In the genomic region with DNA sequence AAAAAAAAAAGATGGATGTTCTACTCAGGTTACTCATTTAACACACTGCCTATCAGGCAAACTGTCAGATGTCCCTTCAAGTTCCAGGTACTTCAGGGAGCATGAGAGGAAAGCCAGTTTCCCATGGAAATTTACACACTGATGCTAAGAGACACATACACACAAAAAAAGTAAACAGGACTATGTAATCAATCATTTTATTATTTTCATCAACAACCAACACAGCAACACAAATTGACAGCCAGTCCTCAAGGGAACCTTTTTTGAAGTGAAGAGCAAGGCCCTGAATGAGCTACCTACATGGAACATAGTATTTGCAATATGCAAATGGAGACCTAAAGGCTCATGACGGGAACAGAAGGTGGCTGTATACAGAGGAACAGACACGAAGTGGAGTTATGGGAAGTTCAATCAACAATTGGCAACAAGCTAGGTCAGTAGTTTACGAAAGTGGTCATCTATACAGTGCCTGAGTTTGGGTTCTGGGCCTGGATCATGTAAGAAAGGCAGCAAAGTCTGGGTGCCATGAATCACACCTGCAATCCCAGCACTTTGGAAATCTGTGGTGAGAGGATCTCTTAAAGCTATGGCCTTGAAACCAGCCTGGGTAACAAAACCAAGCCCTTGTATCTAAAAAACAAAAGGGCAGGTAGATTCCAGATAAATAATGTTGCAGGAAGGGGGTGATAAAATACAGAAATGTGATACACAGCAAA, we compare ENCODE assay signal across 12 cellular contexts. TPM values are rescaled to one million over a fixed set of nuclear protein-coding genes. Genes with fewer than 3 reads are reported as not detected.
DNase-seq lines count a peak whose midpoint lies in the region; ATAC-seq and TF ChIP-seq lines count a peak whose summit lies in the region.
"Had no signal": no experiment of that assay in that cellular context is flagged by ENCODE, and none has a peak within 500 bp of the region (broad histone marks: within the 10 kb centered on the region; RNA-seq: fewer than 3 reads in every experiment).

No MANE protein-coding gene starts in this region.

- no peak for DNase-seq in activated T-cell treated with anti-CD3 and anti-CD28 coated beads, Interleukin-2, amount 50 U/mL, for 4 hours
- DNase-seq in activated T-cell treated with anti-CD3 and anti-CD28 coated beads for 4 hours (no peak), Karpas-422 (peak; percentile 69), progenitor cell of endocrine pancreas (ENCODE audit: low spot score, unreplicated experiment) (no peak), NCI-H748 treated with DMSO at 0.1 percent for 48 hours (lab: John Stamatoyannopoulos, UW) (no peak), head of caudate nucleus (no peak), GM13976 (ENCODE audit: low spot score) (no peak)
- DNase-seq in activated naive CD8-positive, alpha-beta T cell treated with anti-CD3 and anti-CD28 coated beads for 36 hours, result no peak
- DNase-seq: NCI-H1092 treated with DMSO at 0.1 percent for 48 hours, Right ventricle myocardium superior, small intestine had no signal

- peaks cover 38% of the 10 kb centered on the region for H3K36me3 ChIP-seq in Karpas-422 (ENCODE audit: insufficient read depth, low read length)

- TF ChIP-seq CTCF in progenitor cell of endocrine pancreas (IDR thresholded peaks at IDR 0.05; ENCODE audit: unreplicated experiment) (no peak), GM13976 (IDR thresholded peaks at IDR 0.05; ENCODE audit: borderline replicate concordance, control extremely low read depth, extremely low read depth, insufficient read depth, missing control alignments) (no peak)

- H3K9me3 ChIP-seq in Karpas-422 (ENCODE audit: low read length), result no peaks in the 10 kb centered on the region

- in situ Hi-C loops in GM13976 (cut with MboI; ENCODE audit: low sequenced_read_pairs, unreplicated experiment), result loop anchor here (25.0 kb wide), 1 partner anchor 465 kb away; no protein-coding TSS in a partner anchor

- H3K27me3 Mint-ChIP-seq in activated T-cell treated with anti-CD3 and anti-CD28 coated beads, Interleukin-2, amount 50 U/mL, for 4 hours (ENCODE audit: low read depth), result no peaks in the 10 kb centered on the region
- H3K27me3 Mint-ChIP-seq in activated naive CD8-positive, alpha-beta T cell treated with anti-CD3 and anti-CD28 coated beads for 36 hours, result peaks cover 36% of the 10 kb centered on the region
- no peaks in the 10 kb centered on the region for H3K27me3 Mint-ChIP-seq in progenitor cell of endocrine pancreas

- H3K4me1 ChIP-seq in Karpas-422 (ENCODE audit: low read length), result peaks cover 36% of the 10 kb centered on the region

- H4K20me1 ChIP-seq in Karpas-422 (ENCODE audit: insufficient read depth, low read depth, low read length), result peaks cover 30% of the 10 kb centered on the region

- intact Hi-C loops in head of caudate nucleus (cut with DNase I), result no loop called here

- H3K4me3 ChIP-seq in Karpas-422 (ENCODE audit: low read length), result no peak overlapping the region

- no peak overlapping the region for H3K4me2 ChIP-seq in Karpas-422 (ENCODE audit: low read depth, low read length, poor library complexity, severe bottlenecking)

- ATAC-seq in activated T-cell treated with anti-CD3 and anti-CD28 coated beads, Interleukin-2, amount 50 U/mL, for 4 hours, result no peak

- no peaks in the 10 kb centered on the region for H3K9me3 Mint-ChIP-seq in activated T-cell treated with anti-CD3 and anti-CD28 coated beads, Interleukin-2, amount 50 U/mL, for 4 hours
- no peaks in the 10 kb centered on the region for H3K9me3 Mint-ChIP-seq in activated naive CD8-positive, alpha-beta T cell treated with anti-CD3 and anti-CD28 coated beads for 36 hours
- peaks cover 3% of the 10 kb centered on the region for H3K9me3 Mint-ChIP-seq in progenitor cell of endocrine pancreas (ENCODE audit: low read depth)

- H3K27me3 ChIP-seq in Karpas-422 (ENCODE audit: low read length), result no peaks in the 10 kb centered on the region

- H3K27ac Mint-ChIP-seq in activated naive CD8-positive, alpha-beta T cell treated with anti-CD3 and anti-CD28 coated beads for 36 hours, result peak overlapping the region; percentile 99
- peak overlapping the region; percentile 71 for H3K27ac Mint-ChIP-seq in progenitor cell of endocrine pancreas

- H2AFZ ChIP-seq in Karpas-422 (ENCODE audit: low read length), result no peak overlapping the region

- H3K9ac ChIP-seq in Karpas-422 (ENCODE audit: low read length), result no peak overlapping the region

- peaks cover 38% of the 10 kb centered on the region for H3K4me1 Mint-ChIP-seq in activated T-cell treated with anti-CD3 and anti-CD28 coated beads, Interleukin-2, amount 50 U/mL, for 4 hours (ENCODE audit: low read depth)
- H3K4me1 Mint-ChIP-seq in activated naive CD8-positive, alpha-beta T cell treated with anti-CD3 and anti-CD28 coated beads for 36 hours, result peaks cover 49% of the 10 kb centered on the region
- H3K4me1 Mint-ChIP-seq in progenitor cell of endocrine pancreas (ENCODE audit: low read depth), result peaks cover 27% of the 10 kb centered on the region

- H3K9me2 ChIP-seq in Karpas-422 (replicated peaks; ENCODE audit: insufficient read depth, low read length), result no peaks in the 10 kb centered on the region

- H3K4me3 Mint-ChIP-seq in activated T-cell treated with anti-CD3 and anti-CD28 coated beads, Interleukin-2, amount 50 U/mL, for 4 hours, result peak overlapping the region; percentile 97
- peak overlapping the region; percentile 98 for H3K4me3 Mint-ChIP-seq in activated naive CD8-positive, alpha-beta T cell treated with anti-CD3 and anti-CD28 coated beads for 36 hours
- peak overlapping the region; percentile 7 for H3K4me3 Mint-ChIP-seq in progenitor cell of endocrine pancreas (ENCODE audit: low read depth)

- peaks cover 40% of the 10 kb centered on the region for H3K36me3 Mint-ChIP-seq in activated T-cell treated with anti-CD3 and anti-CD28 coated beads, Interleukin-2, amount 50 U/mL, for 4 hours (ENCODE audit: insufficient read depth)
- peaks cover 61% of the 10 kb centered on the region for H3K36me3 Mint-ChIP-seq in activated naive CD8-positive, alpha-beta T cell treated with anti-CD3 and anti-CD28 coated beads for 36 hours
- peaks cover 28% of the 10 kb centered on the region for H3K36me3 Mint-ChIP-seq in progenitor cell of endocrine pancreas (ENCODE audit: insufficient read depth)

- peaks cover 32% of the 10 kb centered on the region for H3K79me2 ChIP-seq in Karpas-422 (ENCODE audit: low read length)

- H3K27ac ChIP-seq in Karpas-422 (ENCODE audit: low read length), result no peak overlapping the region

RNA-seq across cellular contexts. Expression of a gene that starts 12.6 kb away (rescaled TPM):
- 100 to 1,000 TPM; 228 to 254 (median 235) TPM for total RNA-seq in activated T-cell treated with anti-CD3 and anti-CD28 coated beads, Interleukin-2, amount 50 U/mL, for 4 hours
- 44.0 and 123 TPM in 2 replicates for total RNA-seq in Karpas-422 (2014; rRNA removed; shearing (Covaris generic); ENCODE audit: low replicate concordance)
- total RNA-seq in activated naive CD8-positive, alpha-beta T cell treated with anti-CD3 and anti-CD28 coated beads for 36 hours, result 100 to 1,000 TPM; 139 to 141 TPM
- total RNA-seq in progenitor cell of endocrine pancreas, result 55.8 and 60.3 TPM in 2 replicates

RNA-seq across cellular contexts. Expression of a gene that starts 19.3 kb away (rescaled TPM):
- total RNA-seq in activated T-cell treated with anti-CD3 and anti-CD28 coated beads, Interleukin-2, amount 50 U/mL, for 4 hours, result under 1 TPM; 0.63 to 0.92 (median 0.89) TPM
- 2.7 TPM in 1 of 2 replicates, not detected in the other for total RNA-seq in Karpas-422 (2014; rRNA removed; shearing (Covaris generic); ENCODE audit: low replicate concordance)
- not detected for total RNA-seq in activated naive CD8-positive, alpha-beta T cell treated with anti-CD3 and anti-CD28 coated beads for 36 hours
- not detected in 2 replicates for total RNA-seq in progenitor cell of endocrine pancreas
- total RNA-seq: liver, Right ventricle myocardium superior had no signal

RNA-seq across cellular contexts. Expression of a gene that starts 20.1 kb away (rescaled TPM):
- 10 to 100 TPM; 22.3 to 31.6 (median 28.4) TPM for total RNA-seq in activated T-cell treated with anti-CD3 and anti-CD28 coated beads, Interleukin-2, amount 50 U/mL, for 4 hours
- 30.0 and 39.9 TPM in 2 replicates for total RNA-seq in Karpas-422 (2014; rRNA removed; shearing (Covaris generic); ENCODE audit: low replicate concordance)
- total RNA-seq in activated naive CD8-positive, alpha-beta T cell treated with anti-CD3 and anti-CD28 coated beads for 36 hours, result 10 to 100 TPM; 19.5 to 20.4 TPM
- 39.3 and 45.3 TPM in 2 replicates for total RNA-seq in progenitor cell of endocrine pancreas

RNA-seq across cellular contexts. Expression of a gene that starts 28.7 kb away (rescaled TPM):
- 100 to 1,000 TPM; 580 to 683 (median 586) TPM for total RNA-seq in activated T-cell treated with anti-CD3 and anti-CD28 coated beads, Interleukin-2, amount 50 U/mL, for 4 hours
- total RNA-seq in Karpas-422 (2014; rRNA removed; shearing (Covaris generic); ENCODE audit: low replicate concordance), result 167 and 208 TPM in 2 replicates
- total RNA-seq in activated naive CD8-positive, alpha-beta T cell treated with anti-CD3 and anti-CD28 coated beads for 36 hours, result 100 to 1,000 TPM; 408 to 428 TPM
- 140 and 180 TPM in 2 replicates for total RNA-seq in progenitor cell of endocrine pancreas

RNA-seq across cellular contexts. Expression of a gene that starts 46.7 kb away (rescaled TPM):
- total RNA-seq in activated T-cell treated with anti-CD3 and anti-CD28 coated beads, Interleukin-2, amount 50 U/mL, for 4 hours, result 100 to 1,000 TPM; 138 to 180 (median 158) TPM
- total RNA-seq in Karpas-422 (2014; rRNA removed; shearing (Covaris generic); ENCODE audit: low replicate concordance), result 37.5 and 41.1 TPM in 2 replicates
- 100 to 1,000 TPM; 107 to 111 TPM for total RNA-seq in activated naive CD8-positive, alpha-beta T cell treated with anti-CD3 and anti-CD28 coated beads for 36 hours
- 120 and 130 TPM in 2 replicates for total RNA-seq in progenitor cell of endocrine pancreas

Comparison
In these comparisons a context has a peak if more than half of its experiments do, and no peak if none do; other contexts are left out.
1. H3K4me3 Mint-ChIP-seq: peak in every context shown above with its lines; median percentile 98 in activated naive CD8-positive, alpha-beta T cell treated with anti-CD3 and anti-CD28 coated beads for 36 hours; 97 in activated T-cell treated with anti-CD3 and anti-CD28 coated beads, Interleukin-2, amount 50 U/mL, for 4 hours; 7 in progenitor cell of endocrine pancreas.